29 cellular contexts compared by ENCODE assay signal in genomic region chr12:46751173-46751572, GRCh38.
DNase-seq lines count a peak whose midpoint lies in the region; ATAC-seq, FAIRE-seq and TF ChIP-seq lines count a peak whose summit lies in the region.
"Had no signal": no experiment of that assay in that cellular context is flagged by ENCODE, and none has a peak within 500 bp of the region (broad histone marks: within the 10 kb centered on the region; RNA-seq: fewer than 3 reads in every experiment).

No MANE protein-coding gene starts in this region.

- FAIRE-seq in HepG2 (lab: Jason Lieb, UNC), result no peak
- FAIRE-seq: A549, GM12878, GM12892, GM18507 had no signal

- no peak overlapping the region for H3K27ac ChIP-seq in HepG2 (ENCODE audit: extremely low read length, insufficient read depth, low read length)
- H3K27ac ChIP-seq in right lobe of liver, result no peak overlapping the region
- H3K27ac ChIP-seq in A673 (ENCODE audit: low read depth, low read length, poor library complexity, severe bottlenecking), result peak overlapping the region; percentile 83
- peak overlapping the region; percentile 100 for H3K27ac ChIP-seq in SK-N-MC
- H3K27ac ChIP-seq: 22Rv1, A549, BLaER1 had no signal

- no peaks in the 10 kb centered on the region for H3K36me3 ChIP-seq in HepG2 (replicated peaks in 1 of 2; ENCODE audit: control insufficient read depth in 1 of 2, insufficient read depth in 2 of 2, low read length in 2 of 2)
- no peaks in the 10 kb centered on the region for H3K36me3 ChIP-seq in right lobe of liver
- H3K36me3 ChIP-seq in A673 (ENCODE audit: insufficient read depth, low read length, poor library complexity, severe bottlenecking), result no peaks in the 10 kb centered on the region
- no peaks in the 10 kb centered on the region for H3K36me3 ChIP-seq in SK-N-MC (ENCODE audit: insufficient read depth, low read length)
- H3K36me3 ChIP-seq: BE2C, BLaER1 had no signal

- no peaks in the 10 kb centered on the region for H3K4me1 Mint-ChIP-seq in memory B cell
- no peaks in the 10 kb centered on the region for H3K4me1 Mint-ChIP-seq in activated T-helper 1 cell treated with anti-CD3 and anti-CD28 coated beads, Interleukin-12 subunit alpha, Interleukin-12 subunit beta, Interleukin-2, Interleukin-4 antibody, amounts not matched to agents 30 ng/mL and 10 ng/mL and 1 ng/mL, durations not matched to agents 14 hours and 24 hours and 36 hours (ENCODE audit: low read depth)

- in situ Hi-C loops in HepG2 (cut with HindIII; ENCODE audit: extremely low pct_ligation_motif_present, low pct_unique_long_range_greater_than_20kb), result no loop called here

- peaks cover 28% of the 10 kb centered on the region for H3K4me1 ChIP-seq in HepG2 (ENCODE audit: insufficient read depth, low read length)
- peaks cover 0 to 6% (median 0%) of the 10 kb centered on the region in 4 donors for H3K4me1 ChIP-seq in right lobe of liver
- H3K4me1 ChIP-seq in A673 (ENCODE audit: insufficient read depth, low read length, poor library complexity, severe bottlenecking), result peaks cover 27% of the 10 kb centered on the region
- H3K4me1 ChIP-seq: A549, BE2C, BLaER1 had no signal

- POLR2A ChIA-PET in HepG2 (lab: Yijun Ruan, JAX), result no interaction called here
- POLR2A ChIA-PET in A673 (lab: Charles Lee; ENCODE audit: low non-redundant PET), result interaction anchor here (0.6 kb wide), 1 partner anchor 1822 kb away, joined by 3 read pairs; no protein-coding TSS in a partner anchor

- TF ChIP-seq CTCF in HepG2 (CRISPR knock-in tag; IDR thresholded peaks at IDR 0.05), result no peak
- TF ChIP-seq CTCF in right lobe of liver (IDR thresholded peaks at IDR 0.05), result no peak
- TF ChIP-seq CTCF in A673 (conservative IDR thresholded peaks at IDR 0.05; ENCODE audit: low read depth, low read length), result no peak

- H3K4me2 ChIP-seq in HepG2 (ENCODE audit: low read depth, low read length), result no peak overlapping the region
- H3K4me2 ChIP-seq: A549, BLaER1 had no signal

- H3K9me3 Mint-ChIP-seq in memory B cell, result peaks cover 6% of the 10 kb centered on the region
- H3K9me3 Mint-ChIP-seq in activated T-helper 1 cell treated with anti-CD3 and anti-CD28 coated beads, Interleukin-12 subunit alpha, Interleukin-12 subunit beta, Interleukin-2, Interleukin-4 antibody, amounts not matched to agents 30 ng/mL and 10 ng/mL and 1 ng/mL, durations not matched to agents 14 hours and 24 hours and 36 hours, result peaks cover 21% of the 10 kb centered on the region

- peaks cover 2% of the 10 kb centered on the region for H3K36me3 Mint-ChIP-seq in memory B cell
- no peaks in the 10 kb centered on the region for H3K36me3 Mint-ChIP-seq in activated T-helper 1 cell treated with anti-CD3 and anti-CD28 coated beads, Interleukin-12 subunit alpha, Interleukin-12 subunit beta, Interleukin-2, Interleukin-4 antibody, amounts not matched to agents 30 ng/mL and 10 ng/mL and 1 ng/mL, durations not matched to agents 14 hours and 24 hours and 36 hours (ENCODE audit: low read depth)
- H3K36me3 Mint-ChIP-seq: CD14-positive monocyte; CD4-positive, alpha-beta memory T cell; CD4-positive, CD25-positive, alpha-beta regulatory T cell had no signal

- H3K4me3 ChIP-seq in HepG2 (replicated peaks in 1 of 3; ENCODE audit: insufficient read depth in 1 of 3, low read depth in 2 of 3, low read length in 3 of 3) (no peak overlapping the region), right lobe of liver (no peak overlapping the region), A673 (ENCODE audit: low read depth, low read length, poor library complexity, severe bottlenecking) (no peak overlapping the region), SK-N-MC (peak overlapping the region; percentile 63)
- H3K4me3 ChIP-seq: A549, BLaER1, GM12878 had no signal

- no peaks in the 10 kb centered on the region for H4K20me1 ChIP-seq in HepG2 (ENCODE audit: insufficient read depth, low read length)
- H4K20me1 ChIP-seq: BLaER1 had no signal

- WGBS in HepG2 (ENCODE audit: low lambda C conversion rate), result 6% methylated on average over 1 of the region's 1 CpG
- WGBS in right lobe of liver (ENCODE audit: insufficient coverage, low coverage, low lambda C conversion rate, missing lambda C conversion rate), result no CpG with 5 or more reads among the region's 1 CpG

- H3K79me2 ChIP-seq in HepG2 (ENCODE audit: insufficient read depth, low read length), result no peaks in the 10 kb centered on the region

- H2AFZ ChIP-seq in HepG2 (ENCODE audit: low read length), result no peak overlapping the region

- BruUV-seq in HepG2 (replicated peaks; lab: Mats Ljungman, UMichigan) (no TSS peak), A673 (replicated peaks; lab: Mats Ljungman, UMichigan) (no TSS peak)

- H3K9me3 ChIP-seq in HepG2 (ENCODE audit: low read length) (no peaks in the 10 kb centered on the region), right lobe of liver (no peaks in the 10 kb centered on the region), A673 (ENCODE audit: low read depth, low read length, poor library complexity, severe bottlenecking) (peaks cover 3% of the 10 kb centered on the region), SK-N-MC (ENCODE audit: low read depth, low read length) (peaks cover 3% of the 10 kb centered on the region; the same call in 1 of the 2 replicates)
- H3K9me3 ChIP-seq: BE2C, BLaER1 had no signal

- H3K27me3 ChIP-seq in HepG2 (ENCODE audit: control insufficient read depth in 1 of 2, insufficient read depth in 2 of 2, low read length in 2 of 2), result no peaks in the 10 kb centered on the region
- no peaks in the 10 kb centered on the region for H3K27me3 ChIP-seq in right lobe of liver
- H3K27me3 ChIP-seq in A673 (replicated peaks; ENCODE audit: insufficient read depth, low read depth, low read length, poor library complexity), result no peaks in the 10 kb centered on the region
- H3K27me3 ChIP-seq: BE2C, BLaER1 had no signal

- DNase-seq in HepG2 (ENCODE audit: low spot score) (no peak), right lobe of liver (no peak), A673 (ENCODE audit: low spot score) (peak; percentile 78), SK-N-MC (ENCODE audit: low read depth, low spot score) (peak; percentile 84), memory B cell (ENCODE audit: low spot score in 2 of 2) (no peak), NCI-H2107 treated with DMSO at 0.1 percent for 48 hours (lab: John Stamatoyannopoulos, UW; ENCODE audit: unreplicated experiment) (no peak), NCI-H1092 treated with DMSO at 0.1 percent for 48 hours (lab: John Stamatoyannopoulos, UW) (no peak)
- no peak for DNase-seq in activated T-helper 1 cell treated with anti-CD3 and anti-CD28 coated beads, Interleukin-12 subunit alpha, Interleukin-12 subunit beta, Interleukin-2, Interleukin-4 antibody, amounts not matched to agents 30 ng/mL and 10 ng/mL and 1 ng/mL, durations not matched to agents 14 hours and 24 hours and 36 hours (ENCODE audit: low spot score)
- DNase-seq: ACHN; BE2C; C1 segment of cervical spinal cord; CD4-positive, alpha-beta memory T cell; CD4-positive, CD25-positive, alpha-beta regulatory T cell; CD8-positive, alpha-beta memory T cell; COR-L47; DMS 273 treated with DMSO at 0.1 percent for 48 hours; DMS153; DMS53; DMS79; DND-41; EL; GDM1 had no signal

- no peak for TF ChIP-seq RAD21 in HepG2 (CRISPR knock-in tag; IDR thresholded peaks at IDR 0.05)

- CTCF ChIA-PET in HepG2 (lab: Yijun Ruan, JAX; ENCODE audit: low intra/inter-chr PET ratio, low total read pairs), result no interaction called here
- CTCF ChIA-PET in A673 (lab: Charles Lee), result interaction anchor here (0.7 to 1.4 kb wide), 2 partner anchors 20 to 233 kb away, joined by 3 read pairs; no protein-coding TSS in a partner anchor

- TF ChIP-seq POLR2A in HepG2 (IDR thresholded peaks at IDR 0.05; ENCODE audit: insufficient read depth in 1 of 2, low read depth in 2 of 2, low read length in 2 of 2), result no peak
- no peak for TF ChIP-seq POLR2A in right lobe of liver (IDR thresholded peaks at IDR 0.05)

- no peak overlapping the region for H3K9ac ChIP-seq in HepG2 (ENCODE audit: insufficient read depth, low read depth, low read length)
- peak overlapping the region; percentile 68 for H3K9ac ChIP-seq in SK-N-MC (ENCODE audit: insufficient read length)
- H3K9ac ChIP-seq: BLaER1 had no signal

- peak overlapping the region; percentile 3 for H3K27ac Mint-ChIP-seq in memory B cell
- H3K27ac Mint-ChIP-seq in activated T-helper 1 cell treated with anti-CD3 and anti-CD28 coated beads, Interleukin-12 subunit alpha, Interleukin-12 subunit beta, Interleukin-2, Interleukin-4 antibody, amounts not matched to agents 30 ng/mL and 10 ng/mL and 1 ng/mL, durations not matched to agents 14 hours and 24 hours and 36 hours, result no peak overlapping the region
- H3K27ac Mint-ChIP-seq: CD4-positive, CD25-positive, alpha-beta regulatory T cell had no signal

- TF ChIP-seq EP300 in HepG2 (IDR thresholded peaks at IDR 0.05; ENCODE audit: low read depth in 2 of 2, low read length in 2 of 2) (no peak), HepG2 (CRISPR knock-in tag; IDR thresholded peaks at IDR 0.05; ENCODE audit: borderline replicate concordance) (no peak)

- no peak overlapping the region for H3K4me3 Mint-ChIP-seq in memory B cell
- no peak overlapping the region for H3K4me3 Mint-ChIP-seq in activated T-helper 1 cell treated with anti-CD3 and anti-CD28 coated beads, Interleukin-12 subunit alpha, Interleukin-12 subunit beta, Interleukin-2, Interleukin-4 antibody, amounts not matched to agents 30 ng/mL and 10 ng/mL and 1 ng/mL, durations not matched to agents 14 hours and 24 hours and 36 hours
- H3K4me3 Mint-ChIP-seq: CD14-positive monocyte; CD4-positive, CD25-positive, alpha-beta regulatory T cell; CD8-positive, alpha-beta memory T cell had no signal

- intact Hi-C loops in HepG2 (cut with micrococcal nuclease; ENCODE audit: unreplicated experiment), result no loop called here
- intact Hi-C loops in right lobe of liver (cut with DNase I), result no loop called here
- intact Hi-C loops in A673 (cut with micrococcal nuclease; ENCODE audit: unreplicated experiment), result loop anchor here (2.0 kb wide), 1 partner anchor 270 kb away; no protein-coding TSS in a partner anchor
- intact Hi-C loops in activated T-helper 1 cell treated with anti-CD3 and anti-CD28 coated beads, Interleukin-12 subunit alpha, Interleukin-12 subunit beta, Interleukin-2, Interleukin-4 antibody, amounts not matched to agents 30 ng/mL and 10 ng/mL and 1 ng/mL, durations not matched to agents 14 hours and 24 hours and 36 hours (cut with micrococcal nuclease), result no loop called here

- no peaks in the 10 kb centered on the region for H3K27me3 Mint-ChIP-seq in memory B cell
- no peaks in the 10 kb centered on the region for H3K27me3 Mint-ChIP-seq in activated T-helper 1 cell treated with anti-CD3 and anti-CD28 coated beads, Interleukin-12 subunit alpha, Interleukin-12 subunit beta, Interleukin-2, Interleukin-4 antibody, amounts not matched to agents 30 ng/mL and 10 ng/mL and 1 ng/mL, durations not matched to agents 14 hours and 24 hours and 36 hours (ENCODE audit: insufficient read depth)
- H3K27me3 Mint-ChIP-seq: CD4-positive, alpha-beta memory T cell had no signal

- ATAC-seq in HepG2, result no peak
- no peak for ATAC-seq in right lobe of liver
- no peak for ATAC-seq in memory B cell (ENCODE audit: low read depth)
- ATAC-seq: A549, GM12878 had no signal

TF ChIP-seq in HepG2, 621 proteins besides CTCF, POLR2A, EP300 and RAD21 (continues in another document):
- peak; percentile 90 for TF ChIP-seq HNRNPK (IDR thresholded peaks at IDR 0.05; ENCODE audit: low read depth, low read length, poor library complexity, severe bottlenecking)

Comparison
In these comparisons a context has a peak if more than half of its experiments do, and no peak if none do; other contexts are left out.
1. DNase-seq: peak in A673 (single experiment) and SK-N-MC (single experiment); none in HepG2 (single experiment), right lobe of liver (0 of 3), memory B cell (0 of 2), NCI-H2107 treated with DMSO at 0.1 percent for 48 hours (single experiment), NCI-H1092 treated with DMSO at 0.1 percent for 48 hours (single experiment) and activated T-helper 1 cell treated with anti-CD3 and anti-CD28 coated beads, Interleukin-12 subunit alpha, Interleukin-12 subunit beta, Interleukin-2, Interleukin-4 antibody, amounts not matched to agents 30 ng/mL and 10 ng/mL and 1 ng/mL, durations not matched to agents 14 hours and 24 hours and 36 hours (single experiment).
2. H3K27ac ChIP-seq: peak in A673 (single experiment) and SK-N-MC (single experiment); none in HepG2 (single experiment) and right lobe of liver (0 of 3).